Comparison of ENCODE assay signal across 8 cellular contexts in the genomic region with DNA sequence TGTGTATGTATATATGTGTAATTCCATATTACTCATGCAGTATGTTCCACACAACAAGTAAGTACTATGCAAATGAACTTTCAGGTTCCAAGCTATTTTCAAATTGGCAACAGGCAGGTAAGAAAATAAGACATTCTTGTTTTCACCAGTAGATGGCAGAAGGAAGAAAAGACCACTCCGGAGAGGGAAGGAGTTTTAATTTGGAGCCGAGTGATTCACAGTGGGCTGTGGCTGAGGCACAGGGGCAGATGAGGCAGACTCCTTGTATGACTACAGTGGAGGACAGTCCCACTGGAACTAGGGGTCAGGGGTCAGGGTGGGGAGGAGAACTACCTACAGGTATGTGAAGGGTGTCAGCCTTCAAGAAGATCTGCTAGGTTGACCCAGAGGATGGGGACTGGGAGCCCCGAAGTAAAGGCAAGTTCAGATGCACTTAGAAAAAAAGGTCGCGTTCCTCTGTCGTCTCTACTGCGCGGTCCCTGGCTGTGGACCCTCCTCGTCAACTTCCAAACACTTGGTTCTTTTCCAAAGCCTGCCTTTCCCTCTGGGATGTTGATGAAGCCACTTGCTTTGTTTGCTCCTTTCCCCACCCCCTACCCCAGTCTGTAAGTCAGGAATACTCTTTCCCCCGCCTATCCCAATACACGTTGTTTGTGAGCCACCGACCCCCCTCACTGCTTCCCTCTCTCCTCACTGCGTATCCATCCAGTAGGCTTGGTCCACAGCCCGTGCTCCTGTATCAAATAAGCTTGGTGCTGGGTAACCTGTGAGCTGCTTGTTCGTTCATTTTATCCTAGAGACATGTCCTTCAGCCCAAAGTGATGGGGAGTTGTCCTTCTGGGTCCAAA. TPM values are rescaled to one million over a fixed set of nuclear protein-coding genes. Genes with fewer than 3 reads are reported as not detected.
DNase-seq lines count a peak whose midpoint lies in the region; ATAC-seq lines count a peak whose summit lies in the region.

No MANE protein-coding gene starts in this region.

- no peaks in the 10 kb centered on the region for H3K9me3 ChIP-seq in CD8-positive, alpha-beta memory T cell (ENCODE audit: low read length)
- H3K9me3 ChIP-seq in duodenal mucosa (ENCODE audit: control insufficient read depth in 1 of 2, low read length in 2 of 2) = no peaks in the 10 kb centered on the region

- peak; percentile 87 for ATAC-seq in GM21529 (IDR thresholded peaks at IDR 0.05; ENCODE audit: unreplicated experiment)
- peak; percentile 95 for ATAC-seq in activated CD4-positive, alpha-beta T cell treated with anti-CD3 and anti-CD28 coated beads for 36 hours
- peak; percentile 69 for ATAC-seq in memory B cell (ENCODE audit: low read depth)
- ATAC-seq in stimulated activated memory B cell treated with anti-CD40 and anti-IgM and Interleukin-4, amounts not matched to agents 10 μg/mL and 1 μg/mL and 100 μg/mL, for 72 hours = peak; percentile 43
- ATAC-seq in GM19455 (IDR thresholded peaks at IDR 0.05; ENCODE audit: unreplicated experiment) = no peak

- no peaks in the 10 kb centered on the region for H3K27me3 Mint-ChIP-seq in CD8-positive, alpha-beta memory T cell
- H3K27me3 Mint-ChIP-seq in activated CD4-positive, alpha-beta T cell treated with anti-CD3 and anti-CD28 coated beads for 36 hours = no peaks in the 10 kb centered on the region
- no peaks in the 10 kb centered on the region for H3K27me3 Mint-ChIP-seq in memory B cell
- no peaks in the 10 kb centered on the region for H3K27me3 Mint-ChIP-seq in stimulated activated memory B cell treated with anti-CD40 and anti-IgM and Interleukin-4, amounts not matched to agents 10 μg/mL and 1 μg/mL and 100 μg/mL, for 72 hours

- H3K27ac ChIP-seq in CD8-positive, alpha-beta memory T cell (ENCODE audit: low read depth, low read length) = no peak overlapping the region
- peak overlapping the region; percentile 5 for H3K27ac ChIP-seq in duodenal mucosa (ENCODE audit: low read depth, low read length)

- POLR2A ChIA-PET in CD8-positive, alpha-beta memory T cell (lab: Charles Lee) = no interaction called here
- POLR2A ChIA-PET in activated CD4-positive, alpha-beta T cell treated with anti-CD3 and anti-CD28 coated beads for 36 hours (lab: Charles Lee) = interaction anchor here (1.2 kb wide), 1 partner anchor 50 kb away, joined by 4 read pairs; no protein-coding TSS in a partner anchor

- H3K9ac ChIP-seq in duodenal mucosa (ENCODE audit: low read depth in 1 of 2, low read length in 2 of 2) = no peak overlapping the region

- H3K4me3 Mint-ChIP-seq in CD8-positive, alpha-beta memory T cell = no peak overlapping the region
- no peak overlapping the region for H3K4me3 Mint-ChIP-seq in activated CD4-positive, alpha-beta T cell treated with anti-CD3 and anti-CD28 coated beads for 36 hours
- H3K4me3 Mint-ChIP-seq in memory B cell = no peak overlapping the region
- no peak overlapping the region for H3K4me3 Mint-ChIP-seq in stimulated activated memory B cell treated with anti-CD40 and anti-IgM and Interleukin-4, amounts not matched to agents 10 μg/mL and 1 μg/mL and 100 μg/mL, for 72 hours

- H3K36me3 ChIP-seq in CD8-positive, alpha-beta memory T cell (ENCODE audit: insufficient read depth, low read length) = peaks cover 9% of the 10 kb centered on the region
- H3K36me3 ChIP-seq in duodenal mucosa (ENCODE audit: control insufficient read depth in 1 of 2, insufficient read depth in 2 of 2, low read length in 2 of 2) = peaks cover 5 to 12% of the 10 kb centered on the region in 2 donors

- peaks cover 4 to 23% (median 13%) of the 10 kb centered on the region in 3 donors for H3K36me3 Mint-ChIP-seq in CD8-positive, alpha-beta memory T cell
- peaks cover 46% of the 10 kb centered on the region for H3K36me3 Mint-ChIP-seq in activated CD4-positive, alpha-beta T cell treated with anti-CD3 and anti-CD28 coated beads for 36 hours (ENCODE audit: low read depth)
- peaks cover 20% of the 10 kb centered on the region for H3K36me3 Mint-ChIP-seq in memory B cell
- H3K36me3 Mint-ChIP-seq in stimulated activated memory B cell treated with anti-CD40 and anti-IgM and Interleukin-4, amounts not matched to agents 10 μg/mL and 1 μg/mL and 100 μg/mL, for 72 hours = peaks cover 26% of the 10 kb centered on the region

- CTCF ChIA-PET in CD8-positive, alpha-beta memory T cell (lab: Charles Lee) = interaction anchor here (0.6 to 2.1 kb wide), 13 partner anchors 9 to 377 kb away, joined by 3 to 6 read pairs (median 3); no protein-coding TSS in a partner anchor
- CTCF ChIA-PET in activated CD4-positive, alpha-beta T cell treated with anti-CD3 and anti-CD28 coated beads for 36 hours (lab: Charles Lee) = interaction anchor here (0.5 to 2.7 kb wide), 35 partner anchors 8 to 607 kb away, joined by 3 to 16 read pairs (median 4); a partner anchor contains a TSS

- no peaks in the 10 kb centered on the region for H3K27me3 ChIP-seq in CD8-positive, alpha-beta memory T cell (ENCODE audit: insufficient read depth, low read length, poor library complexity, severe bottlenecking)
- no peaks in the 10 kb centered on the region for H3K27me3 ChIP-seq in duodenal mucosa (ENCODE audit: control insufficient read depth in 1 of 2, insufficient read depth in 2 of 2, low read length in 2 of 2)

- DNase-seq in CD8-positive, alpha-beta memory T cell = peak in 1 of 5 donors; percentile 41
- DNase-seq in NCI-H2029 treated with DMSO at 0.1 percent for 48 hours (lab: John Stamatoyannopoulos, UW) (peak; percentile 3), memory B cell (ENCODE audit: low spot score in 2 of 2) (peak in 1 of 2 donors; percentile 27)
- peak; percentile 76 for DNase-seq in activated CD4-positive, alpha-beta T cell treated with anti-CD3 and anti-CD28 coated beads for 36 hours

- peak overlapping the region in 6 of 8 donors; percentile 16 to 47 (median 27) for H3K27ac Mint-ChIP-seq in CD8-positive, alpha-beta memory T cell
- H3K27ac Mint-ChIP-seq in activated CD4-positive, alpha-beta T cell treated with anti-CD3 and anti-CD28 coated beads for 36 hours = peak overlapping the region; percentile 77
- H3K27ac Mint-ChIP-seq in memory B cell = peak overlapping the region; percentile 39
- H3K27ac Mint-ChIP-seq in stimulated activated memory B cell treated with anti-CD40 and anti-IgM and Interleukin-4, amounts not matched to agents 10 μg/mL and 1 μg/mL and 100 μg/mL, for 72 hours = no peak overlapping the region

- H3K4me1 Mint-ChIP-seq in CD8-positive, alpha-beta memory T cell = peaks cover 5 to 6% (median 5%) of the 10 kb centered on the region in 3 donors
- H3K4me1 Mint-ChIP-seq in activated CD4-positive, alpha-beta T cell treated with anti-CD3 and anti-CD28 coated beads for 36 hours = peaks cover 44% of the 10 kb centered on the region
- peaks cover 6% of the 10 kb centered on the region for H3K4me1 Mint-ChIP-seq in memory B cell
- peaks cover 7% of the 10 kb centered on the region for H3K4me1 Mint-ChIP-seq in stimulated activated memory B cell treated with anti-CD40 and anti-IgM and Interleukin-4, amounts not matched to agents 10 μg/mL and 1 μg/mL and 100 μg/mL, for 72 hours

- peaks cover 8% of the 10 kb centered on the region for H3K4me1 ChIP-seq in CD8-positive, alpha-beta memory T cell (ENCODE audit: insufficient read depth, low read length)
- H3K4me1 ChIP-seq in duodenal mucosa (ENCODE audit: control insufficient read depth in 1 of 2, insufficient read depth in 2 of 2, low read length in 2 of 2) = peaks cover 34 to 37% of the 10 kb centered on the region in 2 donors

- no peak overlapping the region for H3K4me3 ChIP-seq in CD8-positive, alpha-beta memory T cell (ENCODE audit: low read length)
- no peak overlapping the region for H3K4me3 ChIP-seq in duodenal mucosa (ENCODE audit: low read depth in 1 of 2, low read length in 2 of 2)

- no peaks in the 10 kb centered on the region for H3K9me3 Mint-ChIP-seq in CD8-positive, alpha-beta memory T cell
- peaks cover 7% of the 10 kb centered on the region for H3K9me3 Mint-ChIP-seq in activated CD4-positive, alpha-beta T cell treated with anti-CD3 and anti-CD28 coated beads for 36 hours (ENCODE audit: low read depth)
- H3K9me3 Mint-ChIP-seq in memory B cell = peaks cover 3% of the 10 kb centered on the region
- peaks cover 10% of the 10 kb centered on the region for H3K9me3 Mint-ChIP-seq in stimulated activated memory B cell treated with anti-CD40 and anti-IgM and Interleukin-4, amounts not matched to agents 10 μg/mL and 1 μg/mL and 100 μg/mL, for 72 hours

- intact Hi-C loops in activated CD4-positive, alpha-beta T cell treated with anti-CD3 and anti-CD28 coated beads for 36 hours (cut with DNase I, micrococcal nuclease) = loop anchor here (1.0 to 5.0 kb wide), 8 partner anchors 48 to 376 kb away; a partner anchor contains a TSS

RNA-seq across cellular contexts. Expression of a gene that starts 24.1 kb away (rescaled TPM):
- 100 to 1,000 TPM; 105 to 106 TPM for total RNA-seq in CD8-positive, alpha-beta memory T cell
- 64.5 TPM for polyA plus RNA-seq in CD8-positive, alpha-beta memory T cell
- total RNA-seq in activated CD4-positive, alpha-beta T cell treated with anti-CD3 and anti-CD28 coated beads for 36 hours = 10 to 100 TPM; 91.3 to 91.9 TPM

RNA-seq across cellular contexts. Expression of a gene that starts 51.8 kb away (rescaled TPM):
- 1 to 10 TPM; 2.7 TPM for total RNA-seq in CD8-positive, alpha-beta memory T cell
- 0.68 TPM for polyA plus RNA-seq in CD8-positive, alpha-beta memory T cell
- total RNA-seq in activated CD4-positive, alpha-beta T cell treated with anti-CD3 and anti-CD28 coated beads for 36 hours = 1 to 10 TPM; 3.5 to 7.0 TPM

RNA-seq across cellular contexts. Expression of a gene that starts 54.1 kb away (rescaled TPM):
- not detected for total RNA-seq in CD8-positive, alpha-beta memory T cell
- polyA plus RNA-seq in CD8-positive, alpha-beta memory T cell = not detected
- under 1 TPM; 0.14 to 0.35 TPM for total RNA-seq in activated CD4-positive, alpha-beta T cell treated with anti-CD3 and anti-CD28 coated beads for 36 hours
